1 cellular context compared by ENCODE assay signal in genomic region chr22:27075028-27075678, GRCh38.
A peak's percentile ranks its signal among the peaks of the same experiment; 100 is the strongest.
TF ChIP-seq lines count a peak whose summit lies in the region.

No MANE protein-coding gene starts in this region.

TF ChIP-seq in HepG2, 621 proteins besides CTCF, POLR2A, EP300 and RAD21 (continued from another document):
- TF ChIP-seq, protein P1, sequence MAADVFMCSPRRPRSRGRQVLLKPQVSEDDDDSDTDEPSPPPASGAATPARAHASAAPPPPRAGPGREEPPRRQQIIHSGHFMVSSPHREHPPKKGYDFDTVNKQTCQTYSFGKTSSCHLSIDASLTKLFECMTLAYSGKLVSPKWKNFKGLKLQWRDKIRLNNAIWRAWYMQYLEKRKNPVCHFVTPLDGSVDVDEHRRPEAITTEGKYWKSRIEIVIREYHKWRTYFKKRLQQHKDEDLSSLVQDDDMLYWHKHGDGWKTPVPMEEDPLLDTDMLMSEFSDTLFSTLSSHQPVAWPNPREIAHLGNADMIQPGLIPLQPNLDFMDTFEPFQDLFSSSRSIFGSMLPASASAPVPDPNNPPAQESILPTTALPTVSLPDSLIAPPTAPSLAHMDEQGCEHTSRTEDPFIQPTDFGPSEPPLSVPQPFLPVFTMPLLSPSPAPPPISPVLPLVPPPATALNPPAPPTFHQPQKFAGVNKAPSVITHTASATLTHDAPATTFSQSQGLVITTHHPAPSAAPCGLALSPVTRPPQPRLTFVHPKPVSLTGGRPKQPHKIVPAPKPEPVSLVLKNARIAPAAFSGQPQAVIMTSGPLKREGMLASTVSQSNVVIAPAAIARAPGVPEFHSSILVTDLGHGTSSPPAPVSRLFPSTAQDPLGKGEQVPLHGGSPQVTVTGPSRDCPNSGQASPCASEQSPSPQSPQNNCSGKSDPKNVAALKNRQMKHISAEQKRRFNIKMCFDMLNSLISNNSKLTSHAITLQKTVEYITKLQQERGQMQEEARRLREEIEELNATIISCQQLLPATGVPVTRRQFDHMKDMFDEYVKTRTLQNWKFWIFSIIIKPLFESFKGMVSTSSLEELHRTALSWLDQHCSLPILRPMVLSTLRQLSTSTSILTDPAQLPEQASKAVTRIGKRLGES (CRISPR knock-in tag; IDR thresholded peaks at IDR 0.05; ENCODE audit: borderline replicate concordance), result no peak
- peak; percentile 67 for TF ChIP-seq MIER2 (CRISPR knock-in tag; IDR thresholded peaks at IDR 0.05)
